1 cellular context compared by ENCODE assay signal in the genomic region with DNA sequence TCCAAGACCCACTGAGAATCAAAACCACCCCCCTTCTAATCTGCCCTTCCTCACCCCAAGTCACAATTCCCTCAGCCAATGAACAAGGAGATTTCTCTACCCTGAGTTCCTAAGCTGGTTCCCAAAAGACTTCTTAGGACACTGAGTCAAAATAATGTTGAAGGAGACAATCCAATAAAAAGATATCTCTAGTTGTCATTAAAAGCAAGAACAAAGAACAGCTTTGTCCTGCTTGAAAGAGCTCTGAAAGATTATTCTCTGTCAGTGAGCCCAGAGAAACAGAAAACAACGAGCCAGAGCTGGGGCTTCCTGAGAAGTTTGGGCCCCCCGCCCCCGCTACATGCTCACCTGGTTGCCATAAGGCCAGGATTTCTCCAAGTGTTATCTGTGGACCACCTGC.
TF ChIP-seq lines count a peak whose summit lies in the region.

No MANE protein-coding gene starts in this region.

TF ChIP-seq in GM23338, 12 proteins besides CTCF, POLR2A, EP300 and RAD21 (continued from another document):
- TF ChIP-seq REST (IDR thresholded peaks at IDR 0.05; ENCODE audit: unreplicated experiment) = no peak
- TF ChIP-seq ZNF114 (CRISPR knock-in tag; IDR thresholded peaks at IDR 0.05) = no peak
- TF ChIP-seq EZH2phosphoT487 (IDR thresholded peaks at IDR 0.05; ENCODE audit: unreplicated experiment) = no peak
- no peak for TF ChIP-seq CREB1 (CRISPR knock-in tag; IDR thresholded peaks at IDR 0.05; ENCODE audit: low read depth)
- no peak for TF ChIP-seq ZNF331 (CRISPR knock-in tag; IDR thresholded peaks at IDR 0.05; ENCODE audit: low read depth)
- TF ChIP-seq ETS1 (IDR thresholded peaks at IDR 0.05) = no peak
- TF ChIP-seq NANOG (IDR thresholded peaks at IDR 0.05; ENCODE audit: borderline replicate concordance) = no peak
- no peak for TF ChIP-seq POLR2AphosphoS5 (IDR thresholded peaks at IDR 0.05; ENCODE audit: low read depth)
- TF ChIP-seq, protein P1, sequence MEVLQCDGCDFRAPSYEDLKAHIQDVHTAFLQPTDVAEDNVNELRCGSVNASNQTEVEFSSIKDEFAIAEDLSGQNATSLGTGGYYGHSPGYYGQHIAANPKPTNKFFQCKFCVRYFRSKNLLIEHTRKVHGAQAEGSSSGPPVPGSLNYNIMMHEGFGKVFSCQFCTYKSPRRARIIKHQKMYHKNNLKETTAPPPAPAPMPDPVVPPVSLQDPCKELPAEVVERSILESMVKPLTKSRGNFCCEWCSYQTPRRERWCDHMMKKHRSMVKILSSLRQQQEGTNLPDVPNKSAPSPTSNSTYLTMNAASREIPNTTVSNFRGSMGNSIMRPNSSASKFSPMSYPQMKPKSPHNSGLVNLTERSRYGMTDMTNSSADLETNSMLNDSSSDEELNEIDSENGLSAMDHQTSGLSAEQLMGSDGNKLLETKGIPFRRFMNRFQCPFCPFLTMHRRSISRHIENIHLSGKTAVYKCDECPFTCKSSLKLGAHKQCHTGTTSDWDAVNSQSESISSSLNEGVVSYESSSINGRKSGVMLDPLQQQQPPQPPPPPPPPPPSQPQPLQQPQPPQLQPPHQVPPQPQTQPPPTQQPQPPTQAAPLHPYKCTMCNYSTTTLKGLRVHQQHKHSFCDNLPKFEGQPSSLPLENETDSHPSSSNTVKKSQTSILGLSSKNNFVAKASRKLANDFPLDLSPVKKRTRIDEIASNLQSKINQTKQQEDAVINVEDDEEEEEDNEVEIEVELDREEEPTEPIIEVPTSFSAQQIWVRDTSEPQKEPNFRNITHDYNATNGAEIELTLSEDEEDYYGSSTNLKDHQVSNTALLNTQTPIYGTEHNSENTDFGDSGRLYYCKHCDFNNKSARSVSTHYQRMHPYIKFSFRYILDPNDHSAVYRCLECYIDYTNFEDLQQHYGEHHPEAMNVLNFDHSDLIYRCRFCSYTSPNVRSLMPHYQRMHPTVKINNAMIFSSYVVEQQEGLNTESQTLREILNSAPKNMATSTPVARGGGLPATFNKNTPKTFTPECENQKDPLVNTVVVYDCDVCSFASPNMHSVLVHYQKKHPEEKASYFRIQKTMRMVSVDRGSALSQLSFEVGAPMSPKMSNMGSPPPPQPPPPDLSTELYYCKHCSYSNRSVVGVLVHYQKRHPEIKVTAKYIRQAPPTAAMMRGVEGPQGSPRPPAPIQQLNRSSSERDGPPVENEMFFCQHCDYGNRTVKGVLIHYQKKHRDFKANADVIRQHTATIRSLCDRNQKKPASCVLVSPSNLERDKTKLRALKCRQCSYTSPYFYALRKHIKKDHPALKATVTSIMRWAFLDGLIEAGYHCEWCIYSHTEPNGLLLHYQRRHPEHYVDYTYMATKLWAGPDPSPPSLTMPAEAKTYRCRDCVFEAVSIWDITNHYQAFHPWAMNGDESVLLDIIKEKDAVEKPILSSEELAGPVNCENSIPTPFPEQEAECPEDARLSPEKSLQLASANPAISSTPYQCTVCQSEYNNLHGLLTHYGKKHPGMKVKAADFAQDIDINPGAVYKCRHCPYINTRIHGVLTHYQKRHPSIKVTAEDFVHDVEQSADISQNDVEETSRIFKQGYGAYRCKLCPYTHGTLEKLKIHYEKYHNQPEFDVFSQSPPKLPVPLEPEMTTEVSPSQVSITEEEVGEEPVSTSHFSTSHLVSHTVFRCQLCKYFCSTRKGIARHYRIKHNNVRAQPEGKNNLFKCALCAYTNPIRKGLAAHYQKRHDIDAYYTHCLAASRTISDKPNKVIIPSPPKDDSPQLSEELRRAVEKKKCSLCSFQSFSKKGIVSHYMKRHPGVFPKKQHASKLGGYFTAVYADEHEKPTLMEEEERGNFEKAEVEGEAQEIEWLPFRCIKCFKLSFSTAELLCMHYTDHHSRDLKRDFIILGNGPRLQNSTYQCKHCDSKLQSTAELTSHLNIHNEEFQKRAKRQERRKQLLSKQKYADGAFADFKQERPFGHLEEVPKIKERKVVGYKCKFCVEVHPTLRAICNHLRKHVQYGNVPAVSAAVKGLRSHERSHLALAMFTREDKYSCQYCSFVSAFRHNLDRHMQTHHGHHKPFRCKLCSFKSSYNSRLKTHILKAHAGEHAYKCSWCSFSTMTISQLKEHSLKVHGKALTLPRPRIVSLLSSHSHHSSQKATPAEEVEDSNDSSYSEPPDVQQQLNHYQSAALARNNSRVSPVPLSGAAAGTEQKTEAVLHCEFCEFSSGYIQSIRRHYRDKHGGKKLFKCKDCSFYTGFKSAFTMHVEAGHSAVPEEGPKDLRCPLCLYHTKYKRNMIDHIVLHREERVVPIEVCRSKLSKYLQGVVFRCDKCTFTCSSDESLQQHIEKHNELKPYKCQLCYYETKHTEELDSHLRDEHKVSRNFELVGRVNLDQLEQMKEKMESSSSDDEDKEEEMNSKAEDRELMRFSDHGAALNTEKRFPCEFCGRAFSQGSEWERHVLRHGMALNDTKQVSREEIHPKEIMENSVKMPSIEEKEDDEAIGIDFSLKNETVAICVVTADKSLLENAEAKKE (CRISPR knock-in tag; IDR thresholded peaks at IDR 0.05) = no peak
- no peak for TF ChIP-seq EZH2 (IDR thresholded peaks at IDR 0.05; ENCODE audit: low read depth, unreplicated experiment)
